14 cellular contexts compared by ENCODE assay signal in the genomic region with DNA sequence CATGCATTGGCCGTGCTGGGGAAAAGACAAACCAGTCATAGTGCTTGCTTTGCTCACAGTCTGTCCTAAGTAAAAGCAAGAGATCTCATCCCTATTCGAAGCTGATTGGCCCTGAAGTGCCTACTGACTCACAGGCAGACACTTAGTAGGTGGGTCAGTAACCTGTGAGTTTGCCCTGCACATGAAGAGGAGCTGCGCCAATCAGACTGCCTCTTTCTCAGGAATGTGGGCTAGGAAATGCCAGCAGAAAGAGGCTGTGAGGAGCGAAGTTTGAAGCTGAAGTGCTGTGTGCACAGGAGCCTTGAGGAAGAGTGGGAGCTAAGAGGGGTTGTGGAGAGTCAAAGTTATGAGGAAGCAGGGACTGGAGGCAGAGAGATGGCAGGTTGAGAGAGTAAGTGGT.
DNase-seq lines count a peak whose midpoint lies in the region; ATAC-seq and TF ChIP-seq lines count a peak whose summit lies in the region.
"Had no signal": no experiment of that assay in that cellular context is flagged by ENCODE, and none has a peak within 500 bp of the region (broad histone marks: within the 10 kb centered on the region; RNA-seq: fewer than 3 reads in every experiment).

No MANE protein-coding gene starts in this region.

- intact Hi-C loops in lower lobe of right lung (cut with DNase I): no loop called here
- intact Hi-C loops in activated T-helper 1 cell treated with anti-CD3 and anti-CD28 coated beads, Interleukin-12 subunit alpha, Interleukin-12 subunit beta, Interleukin-2, Interleukin-4 antibody, amounts not matched to agents 30 ng/mL and 10 ng/mL and 1 ng/mL, durations not matched to agents 14 hours and 24 hours and 36 hours (cut with micrococcal nuclease): no loop called here

- ATAC-seq in GM23338 (peak; percentile 52), lower lobe of right lung (peak; percentile 87 to 93), upper lobe of left lung (ENCODE audit: low FRiP score in 2 of 2) (peak; percentile 26 to 83)

- TF ChIP-seq POLR2A in upper lobe of left lung (IDR thresholded peaks at IDR 0.05): no peak

- H3K9me3 Mint-ChIP-seq in GM23338 (no peaks in the 10 kb centered on the region; the same call in 2 of the 3 replicates), endodermal cell (no peaks in the 10 kb centered on the region)
- no peaks in the 10 kb centered on the region for H3K9me3 Mint-ChIP-seq in activated T-helper 1 cell treated with anti-CD3 and anti-CD28 coated beads, Interleukin-12 subunit alpha, Interleukin-12 subunit beta, Interleukin-2, Interleukin-4 antibody, amounts not matched to agents 30 ng/mL and 10 ng/mL and 1 ng/mL, durations not matched to agents 14 hours and 24 hours and 36 hours
- H3K9me3 Mint-ChIP-seq: CD8-positive, alpha-beta memory T cell had no signal

- H3K27me3 Mint-ChIP-seq in GM23338 (ENCODE audit: insufficient read depth, low read depth, poor library complexity) (peaks cover 3% of the 10 kb centered on the region), endodermal cell (ENCODE audit: insufficient read depth) (peaks cover 5% of the 10 kb centered on the region)
- H3K27me3 Mint-ChIP-seq in activated T-helper 1 cell treated with anti-CD3 and anti-CD28 coated beads, Interleukin-12 subunit alpha, Interleukin-12 subunit beta, Interleukin-2, Interleukin-4 antibody, amounts not matched to agents 30 ng/mL and 10 ng/mL and 1 ng/mL, durations not matched to agents 14 hours and 24 hours and 36 hours (ENCODE audit: insufficient read depth): peaks cover 12% of the 10 kb centered on the region

- H3K9me3 ChIP-seq in endodermal cell (ENCODE audit: control insufficient read depth, low read length) (no peaks in the 10 kb centered on the region), lower lobe of right lung (no peaks in the 10 kb centered on the region), upper lobe of left lung (no peaks in the 10 kb centered on the region)
- H3K9me3 ChIP-seq: Caco-2 had no signal

- H3K36me3 Mint-ChIP-seq in GM23338 (ENCODE audit: low read depth) (no peaks in the 10 kb centered on the region), endodermal cell (ENCODE audit: low read depth) (no peaks in the 10 kb centered on the region)
- H3K36me3 Mint-ChIP-seq in activated T-helper 1 cell treated with anti-CD3 and anti-CD28 coated beads, Interleukin-12 subunit alpha, Interleukin-12 subunit beta, Interleukin-2, Interleukin-4 antibody, amounts not matched to agents 30 ng/mL and 10 ng/mL and 1 ng/mL, durations not matched to agents 14 hours and 24 hours and 36 hours (ENCODE audit: low read depth): no peaks in the 10 kb centered on the region
- H3K36me3 Mint-ChIP-seq: CD14-positive monocyte; CD8-positive, alpha-beta memory T cell had no signal

- WGBS in endodermal cell (ENCODE audit: insufficient coverage in 1 of 2, insufficient read length in 1 of 2), 2 experiments: 90 to 93% methylated on average over 4 of the region's 4 CpGs
- 45 to 59% methylated on average over 4 of the region's 4 CpGs for WGBS in upper lobe of left lung, 2 donors

- no peak overlapping the region for H3K4me3 ChIP-seq in GM23338
- H3K4me3 ChIP-seq in endodermal cell (ENCODE audit: low read length): no peak overlapping the region
- no peak overlapping the region for H3K4me3 ChIP-seq in lower lobe of right lung
- H3K4me3 ChIP-seq in upper lobe of left lung: no peak overlapping the region

- TF ChIP-seq EP300 in upper lobe of left lung (IDR thresholded peaks at IDR 0.05): no peak

- no peak overlapping the region for H3K9ac ChIP-seq in endodermal cell (ENCODE audit: extremely low read depth, low read length, poor library complexity, severe bottlenecking)

- H3K27me3 ChIP-seq in GM23338 (ENCODE audit: insufficient read depth) (no peaks in the 10 kb centered on the region), endodermal cell (ENCODE audit: control insufficient read depth, insufficient read depth, low read length, poor library complexity, severe bottlenecking) (peaks cover 4% of the 10 kb centered on the region), lower lobe of right lung (ENCODE audit: low read depth) (peaks cover 4% of the 10 kb centered on the region), upper lobe of left lung (no peaks in the 10 kb centered on the region)

- no peaks in the 10 kb centered on the region for H4K20me1 ChIP-seq in GM23338 (replicated peaks; ENCODE audit: insufficient read depth)

- no peak overlapping the region for H3K4me2 ChIP-seq in GM23338

- no peaks in the 10 kb centered on the region for H3K4me1 ChIP-seq in GM23338 (ENCODE audit: insufficient read depth)
- peaks cover 6% of the 10 kb centered on the region for H3K4me1 ChIP-seq in endodermal cell (ENCODE audit: control insufficient read depth, insufficient read depth, low read length)
- no peaks in the 10 kb centered on the region for H3K4me1 ChIP-seq in lower lobe of right lung
- H3K4me1 ChIP-seq in upper lobe of left lung: no peaks in the 10 kb centered on the region
- H3K4me1 ChIP-seq: Caco-2 had no signal

- H3F3A ChIP-seq in GM23338 (replicated peaks; ENCODE audit: low read depth): no peaks in the 10 kb centered on the region

- peak; percentile 24 for DNase-seq in GM23338 (ENCODE audit: low spot score)
- DNase-seq in endodermal cell: peak; percentile 65
- DNase-seq in lower lobe of right lung: peak; percentile 60
- DNase-seq in upper lobe of left lung: peak in 1 of 2 donors; percentile 80
- no peak for DNase-seq in NCI-H1436 treated with DMSO at 0.1 percent for 48 hours (lab: John Stamatoyannopoulos, UW)
- DNase-seq in activated T-helper 1 cell treated with anti-CD3 and anti-CD28 coated beads, Interleukin-12 subunit alpha, Interleukin-12 subunit beta, Interleukin-2, Interleukin-4 antibody, amounts not matched to agents 30 ng/mL and 10 ng/mL and 1 ng/mL, durations not matched to agents 14 hours and 24 hours and 36 hours (ENCODE audit: low spot score): no peak
- DNase-seq in pons (ENCODE audit: low spot score): no peak
- DNase-seq: Caco-2; CD8-positive, alpha-beta memory T cell; DND-41; GDM1; H7 had no signal

- TF ChIP-seq CTCF in GM23338 (conservative IDR thresholded peaks at IDR 0.05; ENCODE audit: low read depth in 2 of 2) (no peak), endodermal cell (conservative IDR thresholded peaks at IDR 0.05) (no peak), lower lobe of right lung (IDR thresholded peaks at IDR 0.05) (no peak), upper lobe of left lung (IDR thresholded peaks at IDR 0.05) (no peak)

- no peaks in the 10 kb centered on the region for H3K79me2 ChIP-seq in GM23338 (replicated peaks; ENCODE audit: insufficient read depth)

- H2AFZ ChIP-seq in GM23338: peak overlapping the region; percentile 70; the same call in 1 of the 2 replicates

- H3K4me1 Mint-ChIP-seq in GM23338: peaks cover 6% of the 10 kb centered on the region; the same call in 1 of the 3 replicates
- H3K4me1 Mint-ChIP-seq in endodermal cell: peaks cover 3% of the 10 kb centered on the region
- no peaks in the 10 kb centered on the region for H3K4me1 Mint-ChIP-seq in activated T-helper 1 cell treated with anti-CD3 and anti-CD28 coated beads, Interleukin-12 subunit alpha, Interleukin-12 subunit beta, Interleukin-2, Interleukin-4 antibody, amounts not matched to agents 30 ng/mL and 10 ng/mL and 1 ng/mL, durations not matched to agents 14 hours and 24 hours and 36 hours (ENCODE audit: low read depth)
- H3K4me1 Mint-ChIP-seq: CD14-positive monocyte; CD8-positive, alpha-beta memory T cell had no signal

- H3K4me3 Mint-ChIP-seq in GM23338 (no peak overlapping the region), endodermal cell (no peak overlapping the region)
- no peak overlapping the region for H3K4me3 Mint-ChIP-seq in activated T-helper 1 cell treated with anti-CD3 and anti-CD28 coated beads, Interleukin-12 subunit alpha, Interleukin-12 subunit beta, Interleukin-2, Interleukin-4 antibody, amounts not matched to agents 30 ng/mL and 10 ng/mL and 1 ng/mL, durations not matched to agents 14 hours and 24 hours and 36 hours
- H3K4me3 Mint-ChIP-seq: CD14-positive monocyte; CD8-positive, alpha-beta memory T cell had no signal

- H3K27ac ChIP-seq in GM23338 (ENCODE audit: low read depth) (no peak overlapping the region), endodermal cell (ENCODE audit: low read depth, low read length) (no peak overlapping the region), lower lobe of right lung (no peak overlapping the region), upper lobe of left lung (no peak overlapping the region)
- H3K27ac ChIP-seq: 22Rv1 had no signal

- H3K27ac Mint-ChIP-seq in GM23338: no peak overlapping the region
- H3K27ac Mint-ChIP-seq in endodermal cell: no peak overlapping the region
- H3K27ac Mint-ChIP-seq in activated T-helper 1 cell treated with anti-CD3 and anti-CD28 coated beads, Interleukin-12 subunit alpha, Interleukin-12 subunit beta, Interleukin-2, Interleukin-4 antibody, amounts not matched to agents 30 ng/mL and 10 ng/mL and 1 ng/mL, durations not matched to agents 14 hours and 24 hours and 36 hours: no peak overlapping the region
- H3K27ac Mint-ChIP-seq: CD14-positive monocyte; CD8-positive, alpha-beta memory T cell had no signal

- H3K36me3 ChIP-seq in GM23338 (ENCODE audit: insufficient read depth) (no peaks in the 10 kb centered on the region), endodermal cell (ENCODE audit: control insufficient read depth, insufficient read depth, low read length) (no peaks in the 10 kb centered on the region), lower lobe of right lung (no peaks in the 10 kb centered on the region), upper lobe of left lung (no peaks in the 10 kb centered on the region)

- 0 out of 2 replicates have a peak, but pooled peaks cover 6% of the 10 kb centered on the region for H3K9me2 ChIP-seq in GM23338 (ENCODE audit: insufficient read depth)

TF ChIP-seq in GM23338, 12 proteins besides CTCF, POLR2A, EP300 and RAD21 (continues in another document):
- no peak for TF ChIP-seq POLR2AphosphoS5 (IDR thresholded peaks at IDR 0.05; ENCODE audit: low read depth)

Comparison
In these comparisons a context has a peak if more than half of its experiments do, and no peak if none do; other contexts are left out.
1. DNase-seq: peak in GM23338 (single experiment), endodermal cell (single experiment) and lower lobe of right lung (single experiment); none in NCI-H1436 treated with DMSO at 0.1 percent for 48 hours (single experiment), activated T-helper 1 cell treated with anti-CD3 and anti-CD28 coated beads, Interleukin-12 subunit alpha, Interleukin-12 subunit beta, Interleukin-2, Interleukin-4 antibody, amounts not matched to agents 30 ng/mL and 10 ng/mL and 1 ng/mL, durations not matched to agents 14 hours and 24 hours and 36 hours (single experiment) and pons (single experiment).
2. Peak in every context shown above with its lines, with median percentiles within 50 percentile points of each other: ATAC-seq.